In the genomic region with DNA sequence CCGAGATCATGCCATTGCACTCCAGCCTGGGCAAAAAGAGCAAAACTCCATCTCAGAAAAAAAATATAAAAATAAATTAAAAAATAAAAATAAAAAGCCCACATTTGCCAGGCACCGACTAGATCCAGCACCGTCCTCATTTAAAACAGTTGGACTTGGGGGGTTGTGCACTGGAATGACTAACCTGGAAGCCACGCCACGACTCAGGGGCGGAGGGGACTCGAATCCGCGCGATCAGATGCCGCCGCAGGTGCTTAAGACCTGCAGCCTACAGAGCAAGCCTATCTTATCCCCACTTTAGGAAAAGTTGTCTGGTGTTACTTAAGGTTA, we compare ENCODE assay signal across 8 cellular contexts. TPM values are rescaled to one million over a fixed set of nuclear protein-coding genes. Genes with fewer than 3 reads are reported as not detected.
DNase-seq lines count a peak whose midpoint lies in the region; ATAC-seq and TF ChIP-seq lines count a peak whose summit lies in the region.

No MANE protein-coding gene starts in this region.

- H3K4me1 Mint-ChIP-seq in naive B cell, result peaks cover 5 to 7% (median 6%) of the 10 kb centered on the region in 3 donors

- no peak overlapping the region for H3K27ac Mint-ChIP-seq in naive B cell

- no peaks in the 10 kb centered on the region for H3K36me3 Mint-ChIP-seq in naive B cell

- CTCF ChIA-PET in AG04449 (lab: Yijun Ruan, JAX), result interaction anchor here (1.2 kb wide), 1 partner anchor 9 kb away, joined by 3 read pairs; no protein-coding TSS in a partner anchor

- no peaks in the 10 kb centered on the region for H3K9me3 Mint-ChIP-seq in naive B cell

- TF ChIP-seq CTCF in AG04449 (IDR thresholded peaks at IDR 0.05; ENCODE audit: insufficient read depth, low read length, missing control alignments) (no peak), choroid plexus epithelial cell (conservative IDR thresholded peaks at IDR 0.05; ENCODE audit: low read depth, low read length) (no peak)

- H3K27me3 Mint-ChIP-seq in naive B cell, result peaks cover 0 to 6% (median 0%) of the 10 kb centered on the region in 3 donors

- DNase-seq in AG04449 (ENCODE audit: low read depth, low spot score) (no peak), choroid plexus epithelial cell (ENCODE audit: low read depth) (no peak), naive B cell (no peak), NCI-H526 (lab: John Stamatoyannopoulos, UW) (no peak), NCI-H1694 treated with DMSO at 0.1 percent for 48 hours (lab: John Stamatoyannopoulos, UW) (no peak)
- DNase-seq in central memory CD4-positive, alpha-beta T cell, result no peak

- POLR2A ChIA-PET in AG04449 (lab: Yijun Ruan, JAX), result no interaction called here

- peak overlapping the region; percentile 58 to 87 (median 74) for H3K4me3 Mint-ChIP-seq in naive B cell

- ATAC-seq in HG02610 (IDR thresholded peaks at IDR 0.05; ENCODE audit: unreplicated experiment) (peak; percentile 14), naive B cell (ENCODE audit: low read depth in 2 of 2) (no peak), HG03095 (IDR thresholded peaks at IDR 0.05; ENCODE audit: unreplicated experiment) (no peak)

- H3K4me3 ChIP-seq in AG04449 (ENCODE audit: low read depth, low read length), result peak overlapping the region; percentile 54
- H3K4me3 ChIP-seq in choroid plexus epithelial cell (ENCODE audit: low read depth, low read length), result peak overlapping the region; percentile 64

RNA-seq across cellular contexts. Expression of a gene that starts 38.5 kb away (rescaled TPM):
- polyA plus RNA-seq in naive B cell (ENCODE audit: low read depth in 6 of 6), result 10 to 100 TPM; 63.2 to 99.7 (median 85.8) TPM

RNA-seq across cellular contexts. Expression of a gene that starts 39.2 kb away (rescaled TPM):
- 100 to 1,000 TPM; 307 to 561 (median 336) TPM for polyA plus RNA-seq in naive B cell (ENCODE audit: low read depth in 6 of 6)
